ENCODE assay signal across 1 cellular context in genomic region chr7:65444899-65445823, GRCh38.
A peak's percentile ranks its signal among the peaks of the same experiment; 100 is the strongest.
TF ChIP-seq lines count a peak whose summit lies in the region.

No MANE protein-coding gene starts in this region.

TF ChIP-seq in HepG2, 621 proteins besides CTCF, POLR2A, EP300 and RAD21 (continued from another document and continues in another):
- TF ChIP-seq THRA (CRISPR knock-in tag; IDR thresholded peaks at IDR 0.05; ENCODE audit: borderline replicate concordance) (peak; percentile 92), SRF (IDR thresholded peaks at IDR 0.05; ENCODE audit: low read depth, low read length) (peak; percentile 40; the same call in 1 of the 2 replicates), ISL2 (CRISPR knock-in tag; IDR thresholded peaks at IDR 0.05) (peak; percentile 98), NR2F1 (CRISPR knock-in tag; IDR thresholded peaks at IDR 0.05) (peak; percentile 32 to 69; a peak in 2 of 4 replicates), MTA3 (CRISPR knock-in tag; IDR thresholded peaks at IDR 0.05) (no peak), TAF15 (IDR thresholded peaks at IDR 0.05; ENCODE audit: low read depth, low read length, poor library complexity, severe bottlenecking) (no peak), FOXP4 (CRISPR knock-in tag; IDR thresholded peaks at IDR 0.05) (peak; percentile 94), CENPT (CRISPR knock-in tag; IDR thresholded peaks at IDR 0.05; ENCODE audit: low read depth) (no peak), ZC3H13 (CRISPR knock-in tag; IDR thresholded peaks at IDR 0.05) (no peak), RXRA (CRISPR knock-in tag; IDR thresholded peaks at IDR 0.05) (peak; percentile 64; the same call in 1 of the 2 replicates), ZMYM2 (CRISPR knock-in tag; IDR thresholded peaks at IDR 0.05) (no peak), ZNF451 (CRISPR knock-in tag; IDR thresholded peaks at IDR 0.05) (no peak), NCOR1 (IDR thresholded peaks at IDR 0.05; ENCODE audit: borderline replicate concordance, low read length) (peak; percentile 75; the same call in 1 of the 2 replicates), ZNF430 (CRISPR knock-in tag; IDR thresholded peaks at IDR 0.05) (no peak), ZFY (CRISPR knock-in tag; IDR thresholded peaks at IDR 0.05) (0 out of 2 replicates have a peak, but pooled peaks have one; percentile 22), BCL6 (CRISPR knock-in tag; IDR thresholded peaks at IDR 0.05) (peak; percentile 90), ZNF607 (CRISPR knock-in tag; IDR thresholded peaks at IDR 0.05; ENCODE audit: borderline replicate concordance) (peak; percentile 53; the same call in 1 of the 2 replicates), THAP11 (CRISPR knock-in tag; IDR thresholded peaks at IDR 0.05) (peak; percentile 71), LBX2 (CRISPR knock-in tag; IDR thresholded peaks at IDR 0.05; ENCODE audit: borderline replicate concordance) (no peak), FOXK1 (CRISPR knock-in tag; IDR thresholded peaks at IDR 0.05; ENCODE audit: borderline replicate concordance, low read depth) (peak; percentile 82; the same call in 1 of the 2 replicates), ZNF563 (CRISPR knock-in tag; IDR thresholded peaks at IDR 0.05) (no peak), GABPA (IDR thresholded peaks at IDR 0.05; ENCODE audit: low read depth, low read length) (no peak), GABPA (CRISPR knock-in tag; IDR thresholded peaks at IDR 0.05; ENCODE audit: low read depth) (peak; percentile 31; the same call in 1 of the 2 replicates), RARG (CRISPR knock-in tag; IDR thresholded peaks at IDR 0.05; ENCODE audit: low read depth) (no peak), ZSCAN9 (CRISPR knock-in tag; IDR thresholded peaks at IDR 0.05; ENCODE audit: borderline replicate concordance) (peak; percentile 66; the same call in 1 of the 2 replicates), ATF6 (CRISPR knock-in tag; conservative IDR thresholded peaks at IDR 0.05) (no peak), ZNF713 (CRISPR knock-in tag; IDR thresholded peaks at IDR 0.05) (no peak), EED (CRISPR knock-in tag; IDR thresholded peaks at IDR 0.05) (no peak), CCDC6 (CRISPR knock-in tag; IDR thresholded peaks at IDR 0.05) (peak; percentile 43; the same call in 1 of the 2 replicates), ZNF564 (CRISPR knock-in tag; IDR thresholded peaks at IDR 0.05) (no peak), ZEB1 (IDR thresholded peaks at IDR 0.05; ENCODE audit: insufficient replicate concordance, low read depth) (no peak), ZNF138 (CRISPR knock-in tag; IDR thresholded peaks at IDR 0.05; ENCODE audit: low read depth) (no peak), HIVEP1 (CRISPR knock-in tag; IDR thresholded peaks at IDR 0.05) (no peak), KDM1A (CRISPR knock-in tag; IDR thresholded peaks at IDR 0.05) (peak; percentile 93), ZNF326 (CRISPR knock-in tag; IDR thresholded peaks at IDR 0.05; ENCODE audit: borderline replicate concordance) (no peak)
- TF ChIP-seq, protein P1, sequence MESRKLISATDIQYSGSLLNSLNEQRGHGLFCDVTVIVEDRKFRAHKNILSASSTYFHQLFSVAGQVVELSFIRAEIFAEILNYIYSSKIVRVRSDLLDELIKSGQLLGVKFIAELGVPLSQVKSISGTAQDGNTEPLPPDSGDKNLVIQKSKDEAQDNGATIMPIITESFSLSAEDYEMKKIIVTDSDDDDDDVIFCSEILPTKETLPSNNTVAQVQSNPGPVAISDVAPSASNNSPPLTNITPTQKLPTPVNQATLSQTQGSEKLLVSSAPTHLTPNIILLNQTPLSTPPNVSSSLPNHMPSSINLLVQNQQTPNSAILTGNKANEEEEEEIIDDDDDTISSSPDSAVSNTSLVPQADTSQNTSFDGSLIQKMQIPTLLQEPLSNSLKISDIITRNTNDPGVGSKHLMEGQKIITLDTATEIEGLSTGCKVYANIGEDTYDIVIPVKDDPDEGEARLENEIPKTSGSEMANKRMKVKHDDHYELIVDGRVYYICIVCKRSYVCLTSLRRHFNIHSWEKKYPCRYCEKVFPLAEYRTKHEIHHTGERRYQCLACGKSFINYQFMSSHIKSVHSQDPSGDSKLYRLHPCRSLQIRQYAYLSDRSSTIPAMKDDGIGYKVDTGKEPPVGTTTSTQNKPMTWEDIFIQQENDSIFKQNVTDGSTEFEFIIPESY (CRISPR knock-in tag; IDR thresholded peaks at IDR 0.05), result peak; percentile 68
- TF ChIP-seq, protein P2, sequence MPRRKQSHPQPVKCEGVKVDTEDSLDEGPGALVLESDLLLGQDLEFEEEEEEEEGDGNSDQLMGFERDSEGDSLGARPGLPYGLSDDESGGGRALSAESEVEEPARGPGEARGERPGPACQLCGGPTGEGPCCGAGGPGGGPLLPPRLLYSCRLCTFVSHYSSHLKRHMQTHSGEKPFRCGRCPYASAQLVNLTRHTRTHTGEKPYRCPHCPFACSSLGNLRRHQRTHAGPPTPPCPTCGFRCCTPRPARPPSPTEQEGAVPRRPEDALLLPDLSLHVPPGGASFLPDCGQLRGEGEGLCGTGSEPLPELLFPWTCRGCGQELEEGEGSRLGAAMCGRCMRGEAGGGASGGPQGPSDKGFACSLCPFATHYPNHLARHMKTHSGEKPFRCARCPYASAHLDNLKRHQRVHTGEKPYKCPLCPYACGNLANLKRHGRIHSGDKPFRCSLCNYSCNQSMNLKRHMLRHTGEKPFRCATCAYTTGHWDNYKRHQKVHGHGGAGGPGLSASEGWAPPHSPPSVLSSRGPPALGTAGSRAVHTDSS (CRISPR knock-in tag; conservative IDR thresholded peaks at IDR 0.05), result no peak
- TF ChIP-seq, protein P3, sequence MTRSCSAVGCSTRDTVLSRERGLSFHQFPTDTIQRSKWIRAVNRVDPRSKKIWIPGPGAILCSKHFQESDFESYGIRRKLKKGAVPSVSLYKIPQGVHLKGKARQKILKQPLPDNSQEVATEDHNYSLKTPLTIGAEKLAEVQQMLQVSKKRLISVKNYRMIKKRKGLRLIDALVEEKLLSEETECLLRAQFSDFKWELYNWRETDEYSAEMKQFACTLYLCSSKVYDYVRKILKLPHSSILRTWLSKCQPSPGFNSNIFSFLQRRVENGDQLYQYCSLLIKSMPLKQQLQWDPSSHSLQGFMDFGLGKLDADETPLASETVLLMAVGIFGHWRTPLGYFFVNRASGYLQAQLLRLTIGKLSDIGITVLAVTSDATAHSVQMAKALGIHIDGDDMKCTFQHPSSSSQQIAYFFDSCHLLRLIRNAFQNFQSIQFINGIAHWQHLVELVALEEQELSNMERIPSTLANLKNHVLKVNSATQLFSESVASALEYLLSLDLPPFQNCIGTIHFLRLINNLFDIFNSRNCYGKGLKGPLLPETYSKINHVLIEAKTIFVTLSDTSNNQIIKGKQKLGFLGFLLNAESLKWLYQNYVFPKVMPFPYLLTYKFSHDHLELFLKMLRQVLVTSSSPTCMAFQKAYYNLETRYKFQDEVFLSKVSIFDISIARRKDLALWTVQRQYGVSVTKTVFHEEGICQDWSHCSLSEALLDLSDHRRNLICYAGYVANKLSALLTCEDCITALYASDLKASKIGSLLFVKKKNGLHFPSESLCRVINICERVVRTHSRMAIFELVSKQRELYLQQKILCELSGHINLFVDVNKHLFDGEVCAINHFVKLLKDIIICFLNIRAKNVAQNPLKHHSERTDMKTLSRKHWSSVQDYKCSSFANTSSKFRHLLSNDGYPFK (CRISPR knock-in tag; IDR thresholded peaks at IDR 0.05; ENCODE audit: borderline replicate concordance), result no peak
- TF ChIP-seq, protein P4, sequence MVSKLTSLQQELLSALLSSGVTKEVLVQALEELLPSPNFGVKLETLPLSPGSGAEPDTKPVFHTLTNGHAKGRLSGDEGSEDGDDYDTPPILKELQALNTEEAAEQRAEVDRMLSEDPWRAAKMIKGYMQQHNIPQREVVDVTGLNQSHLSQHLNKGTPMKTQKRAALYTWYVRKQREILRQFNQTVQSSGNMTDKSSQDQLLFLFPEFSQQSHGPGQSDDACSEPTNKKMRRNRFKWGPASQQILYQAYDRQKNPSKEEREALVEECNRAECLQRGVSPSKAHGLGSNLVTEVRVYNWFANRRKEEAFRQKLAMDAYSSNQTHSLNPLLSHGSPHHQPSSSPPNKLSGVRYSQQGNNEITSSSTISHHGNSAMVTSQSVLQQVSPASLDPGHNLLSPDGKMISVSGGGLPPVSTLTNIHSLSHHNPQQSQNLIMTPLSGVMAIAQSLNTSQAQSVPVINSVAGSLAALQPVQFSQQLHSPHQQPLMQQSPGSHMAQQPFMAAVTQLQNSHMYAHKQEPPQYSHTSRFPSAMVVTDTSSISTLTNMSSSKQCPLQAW (CRISPR knock-in tag; IDR thresholded peaks at IDR 0.05), result peak; percentile 80
- TF ChIP-seq, protein P5, sequence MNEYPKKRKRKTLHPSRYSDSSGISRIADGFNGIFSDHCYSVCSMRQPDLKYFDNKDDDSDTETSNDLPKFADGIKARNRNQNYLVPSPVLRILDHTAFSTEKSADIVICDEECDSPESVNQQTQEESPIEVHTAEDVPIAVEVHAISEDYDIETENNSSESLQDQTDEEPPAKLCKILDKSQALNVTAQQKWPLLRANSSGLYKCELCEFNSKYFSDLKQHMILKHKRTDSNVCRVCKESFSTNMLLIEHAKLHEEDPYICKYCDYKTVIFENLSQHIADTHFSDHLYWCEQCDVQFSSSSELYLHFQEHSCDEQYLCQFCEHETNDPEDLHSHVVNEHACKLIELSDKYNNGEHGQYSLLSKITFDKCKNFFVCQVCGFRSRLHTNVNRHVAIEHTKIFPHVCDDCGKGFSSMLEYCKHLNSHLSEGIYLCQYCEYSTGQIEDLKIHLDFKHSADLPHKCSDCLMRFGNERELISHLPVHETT (CRISPR knock-in tag; conservative IDR thresholded peaks at IDR 0.05), result no peak
- TF ChIP-seq, protein P6, sequence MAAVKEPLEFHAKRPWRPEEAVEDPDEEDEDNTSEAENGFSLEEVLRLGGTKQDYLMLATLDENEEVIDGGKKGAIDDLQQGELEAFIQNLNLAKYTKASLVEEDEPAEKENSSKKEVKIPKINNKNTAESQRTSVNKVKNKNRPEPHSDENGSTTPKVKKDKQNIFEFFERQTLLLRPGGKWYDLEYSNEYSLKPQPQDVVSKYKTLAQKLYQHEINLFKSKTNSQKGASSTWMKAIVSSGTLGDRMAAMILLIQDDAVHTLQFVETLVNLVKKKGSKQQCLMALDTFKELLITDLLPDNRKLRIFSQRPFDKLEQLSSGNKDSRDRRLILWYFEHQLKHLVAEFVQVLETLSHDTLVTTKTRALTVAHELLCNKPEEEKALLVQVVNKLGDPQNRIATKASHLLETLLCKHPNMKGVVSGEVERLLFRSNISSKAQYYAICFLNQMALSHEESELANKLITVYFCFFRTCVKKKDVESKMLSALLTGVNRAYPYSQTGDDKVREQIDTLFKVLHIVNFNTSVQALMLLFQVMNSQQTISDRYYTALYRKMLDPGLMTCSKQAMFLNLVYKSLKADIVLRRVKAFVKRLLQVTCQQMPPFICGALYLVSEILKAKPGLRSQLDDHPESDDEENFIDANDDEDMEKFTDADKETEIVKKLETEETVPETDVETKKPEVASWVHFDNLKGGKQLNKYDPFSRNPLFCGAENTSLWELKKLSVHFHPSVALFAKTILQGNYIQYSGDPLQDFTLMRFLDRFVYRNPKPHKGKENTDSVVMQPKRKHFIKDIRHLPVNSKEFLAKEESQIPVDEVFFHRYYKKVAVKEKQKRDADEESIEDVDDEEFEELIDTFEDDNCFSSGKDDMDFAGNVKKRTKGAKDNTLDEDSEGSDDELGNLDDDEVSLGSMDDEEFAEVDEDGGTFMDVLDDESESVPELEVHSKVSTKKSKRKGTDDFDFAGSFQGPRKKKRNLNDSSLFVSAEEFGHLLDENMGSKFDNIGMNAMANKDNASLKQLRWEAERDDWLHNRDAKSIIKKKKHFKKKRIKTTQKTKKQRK (IDR thresholded peaks at IDR 0.05; ENCODE audit: low read length), result no peak
